In the genomic region with DNA sequence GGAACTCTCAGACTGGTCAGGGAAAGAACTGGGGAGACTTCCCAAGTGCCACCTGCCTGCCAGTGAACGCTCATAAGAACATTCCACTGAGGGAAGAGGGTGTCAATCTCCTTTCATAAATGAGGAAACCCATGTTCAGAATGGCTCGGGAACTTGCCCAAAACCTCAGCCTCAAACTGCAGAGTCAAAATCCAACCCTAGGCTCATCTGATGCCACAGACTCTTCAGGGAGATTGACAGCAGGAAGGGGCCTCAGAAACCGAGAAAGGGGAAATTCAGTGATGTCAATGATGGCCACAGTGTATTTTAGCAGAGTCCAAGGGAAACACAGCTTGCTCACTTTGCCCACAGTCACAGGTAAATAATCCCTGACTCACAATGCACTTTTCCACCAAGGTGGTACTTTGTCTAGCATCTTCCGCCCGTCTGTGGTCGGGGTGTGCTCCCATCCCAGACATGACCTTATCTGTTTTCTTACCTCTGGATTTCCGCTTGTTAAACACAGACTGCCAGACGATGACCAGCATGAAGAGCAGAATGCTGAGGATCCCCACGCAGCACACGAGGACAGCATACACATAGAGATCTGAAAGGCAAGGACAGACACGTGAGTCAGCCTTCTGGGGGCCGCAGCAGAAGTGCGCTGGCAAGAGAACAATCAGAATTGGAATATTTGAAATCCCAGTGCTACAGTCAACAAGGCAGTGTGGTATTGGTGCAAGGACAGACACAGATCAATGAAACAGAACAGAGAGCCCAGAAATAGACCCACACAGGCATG, we compare ENCODE assay signal across 13 cellular contexts. TPM values are rescaled to one million over a fixed set of nuclear protein-coding genes. Genes with fewer than 3 reads are reported as not detected.
DNase-seq lines count a peak whose midpoint lies in the region.
"Had no signal": no experiment of that assay in that cellular context is flagged by ENCODE, and none has a peak within 500 bp of the region (broad histone marks: within the 10 kb centered on the region; RNA-seq: fewer than 3 reads in every experiment).

No MANE protein-coding gene starts in this region.

- no peak overlapping the region for H4K91ac ChIP-seq in mesenchymal stem cell (ENCODE audit: low read length)

- no peaks in the 10 kb centered on the region for H3K9me3 ChIP-seq in mesenchymal stem cell (ENCODE audit: control insufficient read depth, low read length)

- peaks cover 4 to 6% of the 10 kb centered on the region in 2 experiments for H3K27me3 ChIP-seq in mesenchymal stem cell (ENCODE audit: control insufficient read depth in 1 of 2, insufficient read depth in 1 of 2, low read length in 2 of 2)

- no peaks in the 10 kb centered on the region for H3K79me1 ChIP-seq in mesenchymal stem cell (replicated peaks; ENCODE audit: low read length, poor library complexity, severe bottlenecking)

- H2BK12ac ChIP-seq in mesenchymal stem cell (ENCODE audit: low read length in 2 of 2), result no peak overlapping the region

- peak; percentile 8 for DNase-seq in Daoy (ENCODE audit: low read depth)
- DNase-seq in GM19240 (ENCODE audit: insufficient read length, low spot score), result peak; percentile 25
- peak; percentile 34 for DNase-seq in HK-2 (ENCODE audit: unreplicated experiment)
- DNase-seq in globus pallidus (ENCODE audit: low spot score), result peak; percentile 36
- no peak for DNase-seq in NCI-H748 treated with DMSO at 0.1 percent for 48 hours (lab: John Stamatoyannopoulos, UW)
- DNase-seq in mesenchymal stem cell, result no peak
- DNase-seq in activated naive CD4-positive, alpha-beta T cell treated with Interleukin-2 at 50 U/mL for 16 hours, result no peak
- DNase-seq in NCI-H774 (lab: John Stamatoyannopoulos, UW), result no peak
- DNase-seq: NCI-H524, WERI-Rb-1 had no signal

- no peak overlapping the region for H3K23ac ChIP-seq in mesenchymal stem cell (ENCODE audit: low read length in 2 of 2)

- no peak overlapping the region for H3K4me3 ChIP-seq in mesenchymal stem cell (ENCODE audit: insufficient read depth in 1 of 2, low read depth in 1 of 2, low read length in 2 of 2)

- 83% methylated on average over 13 of the region's 13 CpGs for WGBS in mesenchymal stem cell

- H3K4me1 ChIP-seq in mesenchymal stem cell (ENCODE audit: control insufficient read depth, insufficient read depth, low read depth, low read length), result peaks cover 6% of the 10 kb centered on the region

- no peak overlapping the region for H3K4ac ChIP-seq in mesenchymal stem cell (ENCODE audit: low read depth in 1 of 2, low read length in 2 of 2)

- no peak overlapping the region for H3K4me2 ChIP-seq in mesenchymal stem cell (ENCODE audit: low read length, poor library complexity, severe bottlenecking)

- H3K14ac ChIP-seq in mesenchymal stem cell (ENCODE audit: low read length in 2 of 2), result no peak overlapping the region

- H2BK5ac ChIP-seq in mesenchymal stem cell (ENCODE audit: low read depth, low read length, poor library complexity, severe bottlenecking), result no peak overlapping the region

- no peak overlapping the region for H2AK5ac ChIP-seq in mesenchymal stem cell (ENCODE audit: low read length, severe bottlenecking)

- H3K27ac ChIP-seq in mesenchymal stem cell (ENCODE audit: low read length, poor library complexity, severe bottlenecking), result no peak overlapping the region
- H3K27ac ChIP-seq: WERI-Rb-1 had no signal

- H3K18ac ChIP-seq in mesenchymal stem cell (ENCODE audit: low read depth in 1 of 2, low read length in 2 of 2), result no peak overlapping the region

- no peak overlapping the region for H2BK120ac ChIP-seq in mesenchymal stem cell (ENCODE audit: low read depth, low read length)

- no peak overlapping the region for H3K9ac ChIP-seq in mesenchymal stem cell (ENCODE audit: low read length)

- H2AFZ ChIP-seq in mesenchymal stem cell (ENCODE audit: low read depth, low read length), result no peak overlapping the region

- peaks cover 9 to 54% of the 10 kb centered on the region in 2 experiments for H3K36me3 ChIP-seq in mesenchymal stem cell (ENCODE audit: control insufficient read depth in 1 of 2, insufficient read depth in 2 of 2, low read depth in 1 of 2, low read length in 2 of 2)
- H3K36me3 ChIP-seq: WERI-Rb-1 had no signal

- H2BK15ac ChIP-seq in mesenchymal stem cell (ENCODE audit: low read depth, poor library complexity, severe bottlenecking), result no peak overlapping the region

- no peak overlapping the region for H4K8ac ChIP-seq in mesenchymal stem cell (ENCODE audit: low read length)

RNA-seq across cellular contexts. Expression of gene VSTM4, which starts 38.4 kb away (rescaled TPM):
- 3.3 and 9.5 TPM in 2 replicates for total RNA-seq in Daoy (2014; rRNA removed; shearing (Covaris generic))
- polyA plus RNA-seq in mesenchymal stem cell (2013, experiment 1 of 2), result 1.1 TPM
- 1.2 TPM for polyA plus RNA-seq in mesenchymal stem cell (2013, experiment 2 of 2)
- polyA plus RNA-seq: CD14-positive monocyte had no signal

RNA-seq across cellular contexts. Expression of gene FAM170B, which starts 56.9 kb away (rescaled TPM):
- total RNA-seq in Daoy (2014; rRNA removed; shearing (Covaris generic)), result not detected in 2 replicates
- not detected for polyA plus RNA-seq in mesenchymal stem cell (2013, experiment 1 of 2)
- not detected for polyA plus RNA-seq in mesenchymal stem cell (2013, experiment 2 of 2)
- total RNA-seq: fibroblast of villous mesenchyme, mesothelial cell of epicardium had no signal
- polyA plus RNA-seq: CD14-positive monocyte had no signal

Comparison
In these comparisons a context has a peak if more than half of its experiments do, and no peak if none do; other contexts are left out.
1. DNase-seq: peak in Daoy (single experiment), GM19240 (single experiment), HK-2 (single experiment) and globus pallidus (single experiment); none in NCI-H748 treated with DMSO at 0.1 percent for 48 hours (single experiment), mesenchymal stem cell (single experiment), activated naive CD4-positive, alpha-beta T cell treated with Interleukin-2 at 50 U/mL for 16 hours (single experiment) and NCI-H774 (single experiment).